23 cellular contexts compared by ENCODE assay signal in genomic region chr9:131233989-131234388, GRCh38. TPM values are rescaled to one million over a fixed set of nuclear protein-coding genes. Genes with fewer than 3 reads are reported as not detected.
DNase-seq lines count a peak whose midpoint lies in the region; ATAC-seq, FAIRE-seq and TF ChIP-seq lines count a peak whose summit lies in the region.
"Had no signal": no experiment of that assay in that cellular context is flagged by ENCODE, and none has a peak within 500 bp of the region (broad histone marks: within the 10 kb centered on the region; RNA-seq: fewer than 3 reads in every experiment).

No MANE protein-coding gene starts in this region.

- peaks cover 45% of the 10 kb centered on the region for H3K4me1 Mint-ChIP-seq in activated naive CD4-positive, alpha-beta T cell treated with anti-CD3 and anti-CD28 coated beads, Interleukin-2, amount 10 ng/mL, durations not matched to agents 7 days and 5 days
- H3K4me1 Mint-ChIP-seq in natural killer cell treated with Interleukin-12 subunit alpha and Interleukin-12 subunit beta and Interleukin-15 and Interleukin-18, amount 100 ng/mL, for 72 hours (ENCODE audit: low read depth in 2 of 2): peaks cover 31 to 36% of the 10 kb centered on the region in 2 donors

- H3K4me3 ChIP-seq in RWPE2 (ENCODE audit: severe bottlenecking): no peak overlapping the region
- no peak overlapping the region for H3K4me3 ChIP-seq in K562
- no peak overlapping the region for H3K4me3 ChIP-seq in PC-9
- H3K4me3 ChIP-seq: body of pancreas, gastrocnemius medialis, right lobe of liver, vagina had no signal

- DNase-seq in activated naive CD4-positive, alpha-beta T cell treated with anti-CD3 and anti-CD28 coated beads, Interleukin-2, amount 10 ng/mL, durations not matched to agents 7 days and 5 days: no peak
- DNase-seq in activated naive CD4-positive, alpha-beta T cell (lab: John Stamatoyannopoulos, UW): no peak
- DNase-seq in RWPE2 (ENCODE audit: low spot score): peak; percentile 30
- DNase-seq in K562 (ENCODE audit: extremely low read depth in 1 of 4, low spot score in 3 of 4): no peak
- peak; percentile 68 for DNase-seq in natural killer cell treated with Interleukin-12 subunit alpha and Interleukin-12 subunit beta and Interleukin-15 and Interleukin-18, amount 100 ng/mL, for 72 hours (ENCODE audit: low spot score)
- DNase-seq in NCI-H1694 treated with DMSO at 0.1 percent for 48 hours (lab: John Stamatoyannopoulos, UW): no peak
- DNase-seq in PC-9: no peak
- DNase-seq: activated CD4-positive, alpha-beta T cell treated with anti-CD3 and anti-CD28 coated beads for 48 hours; activated gamma-delta T cell treated with Interleukin-2 at 50 U/mL for 16 hours; body of pancreas; COR-L47; gastrocnemius medialis; GOT3; NCI-H1436; NCI-H2171; right lobe of liver had no signal

- peak overlapping the region; percentile 85 for H3K27ac Mint-ChIP-seq in activated naive CD4-positive, alpha-beta T cell treated with anti-CD3 and anti-CD28 coated beads, Interleukin-2, amount 10 ng/mL, durations not matched to agents 7 days and 5 days
- peak overlapping the region; percentile 79 to 95 for H3K27ac Mint-ChIP-seq in natural killer cell treated with Interleukin-12 subunit alpha and Interleukin-12 subunit beta and Interleukin-15 and Interleukin-18, amount 100 ng/mL, for 72 hours
- H3K27ac Mint-ChIP-seq: dendritic cell treated with granulocyte-macrophage colony-stimulating factor and Interleukin-4, amounts not matched to agents 40 ng/mL and 50 ng/mL, for 4 days had no signal

- TF ChIP-seq CTCF in RWPE2 (IDR thresholded peaks at IDR 0.05; ENCODE audit: poor library complexity, severe bottlenecking) (no peak), K562 (IDR thresholded peaks at IDR 0.05 in 2 of 3, conservative IDR thresholded peaks at IDR 0.05 in 1 of 3; ENCODE audit: insufficient read depth in 2 of 3, low read depth in 1 of 3, low read length in 3 of 3) (no peak; a peak in 1 of 6 replicates), PC-9 (conservative IDR thresholded peaks at IDR 0.05) (no peak)

- H3K9me1 ChIP-seq in K562 (ENCODE audit: control insufficient read depth, insufficient read depth, low read length): peaks cover 3% of the 10 kb centered on the region

- POLR2A ChIA-PET in K562 (lab: Yijun Ruan, JAX) (interaction anchor here (1.0 to 11.4 kb wide), 5 partner anchors 9 to 132 kb away, joined by 3 to 156 read pairs (median 4); no protein-coding TSS in a partner anchor), PC-9 (lab: Charles Lee; ENCODE audit: unreplicated experiment) (interaction anchor here (0.6 kb wide), 1 partner anchor 26 kb away, joined by 3 read pairs; no protein-coding TSS in a partner anchor)

- no peak overlapping the region for H3K4me2 ChIP-seq in K562 (ENCODE audit: insufficient read depth, low read length)
- no peak overlapping the region for H3K4me2 ChIP-seq in PC-9

- ATAC-seq in RWPE2 (ENCODE audit: low read depth) (no peak), K562 (peak; percentile 12), HG03442 (IDR thresholded peaks at IDR 0.05; ENCODE audit: unreplicated experiment) (no peak)
- peak; percentile 76 for ATAC-seq in natural killer cell treated with Interleukin-12 subunit alpha and Interleukin-12 subunit beta and Interleukin-15 and Interleukin-18, amount 100 ng/mL, for 72 hours
- ATAC-seq: body of pancreas, gastrocnemius medialis, left lobe of liver had no signal

- H3K27me3 ChIP-seq in RWPE2 (ENCODE audit: insufficient read depth, poor library complexity, severe bottlenecking) (no peaks in the 10 kb centered on the region), K562 (ENCODE audit: control insufficient read depth in 2 of 2, insufficient read depth in 2 of 2, low read length in 2 of 2) (no peaks in the 10 kb centered on the region), PC-9 (ENCODE audit: insufficient read depth, low read depth) (no peaks in the 10 kb centered on the region)
- H3K27me3 ChIP-seq: body of pancreas, gastrocnemius medialis, right lobe of liver, vagina had no signal

- H3F3A ChIP-seq in PC-9 (ENCODE audit: insufficient read depth, low read depth): peaks cover 6% of the 10 kb centered on the region

- no peak overlapping the region for H3K27ac ChIP-seq in RWPE2 (ENCODE audit: poor library complexity, severe bottlenecking)
- H3K27ac ChIP-seq in K562 (ENCODE audit: extremely low read depth, low read depth, low read length): no peak overlapping the region
- H3K27ac ChIP-seq in PC-9: no peak overlapping the region
- H3K27ac ChIP-seq: body of pancreas, gastrocnemius medialis, right lobe of liver, vagina had no signal

- FAIRE-seq in K562 (lab: Jason Lieb, UNC): no peak
- FAIRE-seq: GM18507, RCC 7860, TTC549 had no signal

- H3K4me3 Mint-ChIP-seq in activated naive CD4-positive, alpha-beta T cell treated with anti-CD3 and anti-CD28 coated beads, Interleukin-2, amount 10 ng/mL, durations not matched to agents 7 days and 5 days: no peak overlapping the region
- peak overlapping the region; percentile 64 for H3K4me3 Mint-ChIP-seq in natural killer cell treated with Interleukin-12 subunit alpha and Interleukin-12 subunit beta and Interleukin-15 and Interleukin-18, amount 100 ng/mL, for 72 hours
- H3K4me3 Mint-ChIP-seq: dendritic cell treated with granulocyte-macrophage colony-stimulating factor and Interleukin-4, amounts not matched to agents 40 ng/mL and 50 ng/mL, for 4 days had no signal

- peaks cover 45% of the 10 kb centered on the region for H3K36me3 Mint-ChIP-seq in activated naive CD4-positive, alpha-beta T cell treated with anti-CD3 and anti-CD28 coated beads, Interleukin-2, amount 10 ng/mL, durations not matched to agents 7 days and 5 days
- H3K36me3 Mint-ChIP-seq in natural killer cell treated with Interleukin-12 subunit alpha and Interleukin-12 subunit beta and Interleukin-15 and Interleukin-18, amount 100 ng/mL, for 72 hours: peaks cover 12% of the 10 kb centered on the region

- CTCF ChIA-PET in activated naive CD4-positive, alpha-beta T cell treated with anti-CD3 and anti-CD28 coated beads, Interleukin-2, amount 10 ng/mL, durations not matched to agents 7 days and 5 days (lab: Charles Lee): interaction anchor here (1.7 kb wide), 1 partner anchor 102 kb away, joined by 4 read pairs; no protein-coding TSS in a partner anchor
- CTCF ChIA-PET in K562 (lab: Yijun Ruan, JAX; ENCODE audit: low intra/inter-chr PET ratio) (no interaction called here), PC-9 (lab: Charles Lee) (no interaction called here)

- WGBS in K562 (ENCODE audit: insufficient coverage, low coverage, missing lambda C conversion rate): 88% methylated on average over 9 of the region's 9 CpGs

- H4K20me1 ChIP-seq in K562 (replicated peaks; ENCODE audit: control insufficient read depth, insufficient read depth, low read length): 0 out of 2 replicates have a peak, but pooled peaks cover 7% of the 10 kb centered on the region
- H4K20me1 ChIP-seq in PC-9 (ENCODE audit: insufficient read depth): no peaks in the 10 kb centered on the region

- H3K4me1 ChIP-seq in RWPE2 (ENCODE audit: insufficient read depth, poor library complexity, severe bottlenecking) (no peaks in the 10 kb centered on the region), K562 (replicated peaks in 1 of 2; ENCODE audit: control insufficient read depth in 2 of 2, insufficient read depth in 2 of 2, low read length in 2 of 2) (peaks cover 3 to 24% of the 10 kb centered on the region in 2 experiments; a peak in 3 of 5 replicates), PC-9 (replicated peaks; ENCODE audit: insufficient read depth) (no peaks in the 10 kb centered on the region)
- H3K4me1 ChIP-seq: right lobe of liver had no signal

- H3K27me3 Mint-ChIP-seq in activated naive CD4-positive, alpha-beta T cell treated with anti-CD3 and anti-CD28 coated beads, Interleukin-2, amount 10 ng/mL, durations not matched to agents 7 days and 5 days: no peaks in the 10 kb centered on the region
- no peaks in the 10 kb centered on the region for H3K27me3 Mint-ChIP-seq in natural killer cell treated with Interleukin-12 subunit alpha and Interleukin-12 subunit beta and Interleukin-15 and Interleukin-18, amount 100 ng/mL, for 72 hours

- H3K36me3 ChIP-seq in RWPE2 (ENCODE audit: low read depth) (peaks cover 45% of the 10 kb centered on the region), K562 (ENCODE audit: control insufficient read depth, insufficient read depth, low read length) (peaks cover 61% of the 10 kb centered on the region), PC-9 (ENCODE audit: low read depth) (0 out of 2 replicates have a peak, but pooled peaks cover 8% of the 10 kb centered on the region)

- TF ChIP-seq POLR2A in K562 (conservative IDR thresholded peaks at IDR 0.05): no peak

- no peaks in the 10 kb centered on the region for H3K9me2 ChIP-seq in PC-9 (ENCODE audit: insufficient read depth)

- no peaks in the 10 kb centered on the region for H3K9me3 Mint-ChIP-seq in activated naive CD4-positive, alpha-beta T cell treated with anti-CD3 and anti-CD28 coated beads, Interleukin-2, amount 10 ng/mL, durations not matched to agents 7 days and 5 days
- no peaks in the 10 kb centered on the region for H3K9me3 Mint-ChIP-seq in natural killer cell treated with Interleukin-12 subunit alpha and Interleukin-12 subunit beta and Interleukin-15 and Interleukin-18, amount 100 ng/mL, for 72 hours
- H3K9me3 Mint-ChIP-seq: dendritic cell treated with granulocyte-macrophage colony-stimulating factor and Interleukin-4, amounts not matched to agents 40 ng/mL and 50 ng/mL, for 4 days had no signal

- no peaks in the 10 kb centered on the region for H3K79me2 ChIP-seq in K562 (ENCODE audit: control insufficient read depth, insufficient read depth, low read length)
- H3K79me2 ChIP-seq in PC-9 (ENCODE audit: low read depth): no peaks in the 10 kb centered on the region

- in situ Hi-C loops in K562 (cut with MboI): no loop called here

- intact Hi-C loops in K562 (cut with micrococcal nuclease) (no loop called here), PC-9 (cut with micrococcal nuclease; ENCODE audit: unreplicated experiment) (no loop called here)

- TSS peak; percentile 14 for BruUV-seq in K562 (replicated peaks; lab: Mats Ljungman, UMichigan)
- no TSS peak for BruUV-seq in PC-9 (replicated peaks; lab: Mats Ljungman, UMichigan)

- H2AFZ ChIP-seq in K562 (ENCODE audit: low read depth, low read length) (no peak overlapping the region), PC-9 (no peak overlapping the region)

- no peak overlapping the region for H3K9ac ChIP-seq in K562 (ENCODE audit: insufficient read depth in 1 of 2, low read depth in 2 of 2, low read length in 2 of 2)

- no peak for TF ChIP-seq RAD21 in K562 (CRISPR knock-in tag; conservative IDR thresholded peaks at IDR 0.05 in 1 of 2, IDR thresholded peaks at IDR 0.05 in 1 of 2)

- H3K9me3 ChIP-seq in RWPE2 (ENCODE audit: severe bottlenecking) (no peaks in the 10 kb centered on the region), K562 (replicated peaks; ENCODE audit: control insufficient read depth, insufficient read depth, low read depth, low read length) (no peaks in the 10 kb centered on the region), PC-9 (ENCODE audit: insufficient read depth, low read depth) (no peaks in the 10 kb centered on the region)
- H3K9me3 ChIP-seq: body of pancreas, gastrocnemius medialis, right lobe of liver, vagina had no signal

- no peak for TF ChIP-seq EP300 in K562 (IDR thresholded peaks at IDR 0.05; ENCODE audit: low read length)

RNA-seq across cellular contexts. Expression of gene FAM78A, which starts 42.3 kb away (rescaled TPM):
- total RNA-seq in K562 (2011; cell fraction: chromatin; rRNA removed; ENCODE audit: low replicate concordance): 38.6 and 86.5 TPM in 2 replicates
- total RNA-seq in K562 (2011; cell fraction: nucleolus; rRNA removed): 61.2 and 70.5 TPM in 2 replicates
- total RNA-seq in K562 (2011; cell fraction: nucleoplasm; rRNA removed): 59.7 and 74.0 TPM in 2 replicates
- total RNA-seq in K562 (2014; rRNA removed) (55.5 and 85.8 TPM in 2 replicates), K562 (2014; rRNA removed; fragmentation: Illumina TruSeq; extraction: Trizol) (23.7 and 28.6 TPM in 2 replicates), K562 (2015; rRNA removed; fragmentation: Illumina TruSeq; extraction: Trizol) (55.6 and 55.9 TPM in 2 replicates), K562 (2021) (103 and 105 TPM in 2 replicates), PC-9 (2021) (1.3 and 1.6 TPM in 2 replicates)
- polyA plus RNA-seq in K562 (2011; rRNA removed) (29.9 and 50.1 TPM in 2 replicates), K562 (2014; fragmentation: Illumina TruSeq; extraction: Trizol) (65.0 and 68.7 TPM in 2 replicates), K562 (2014; fragmentation: Nextera tagmentation; extraction: Ambion mirVana) (1 to 10 TPM in 1 of 2 experiments, under 1 TPM in 1; 0.56 to 1.2 TPM), K562 (2014; rRNA removed) (55.2 and 59.6 TPM in 2 replicates)
- 60.0 and 102 TPM in 2 replicates for polyA plus RNA-seq in K562 (2011; cell fraction: cytosol; rRNA removed)
- polyA plus RNA-seq in K562 (2011; cell fraction: nucleus; rRNA removed): 43.9 and 60.4 TPM in 2 replicates
- polyA plus RNA-seq in K562 (2012): 66.9 and 81.0 TPM in 2 replicates
- polyA minus RNA-seq in K562 (2011; rRNA and poly(A)+ RNA removed): 23.2 and 33.4 TPM in 2 replicates
- polyA minus RNA-seq in K562 (2011; cell fraction: cytosol; rRNA and poly(A)+ RNA removed): 57.5 and 69.4 TPM in 2 replicates
- polyA minus RNA-seq in K562 (2011; cell fraction: nucleus; rRNA and poly(A)+ RNA removed): 13.3 and 20.8 TPM in 2 replicates
- total RNA-seq in natural killer cell treated with Interleukin-12 subunit alpha and Interleukin-12 subunit beta and Interleukin-15 and Interleukin-18, amount 100 ng/mL, for 72 hours: 10 to 100 TPM; 46.2 to 53.3 TPM

RNA-seq across cellular contexts. Expression of gene PLPP7, which starts 55.5 kb away (rescaled TPM):
- 0.49 TPM in 1 of 2 replicates, not detected in the other for total RNA-seq in K562 (2011; cell fraction: chromatin; rRNA removed; ENCODE audit: low replicate concordance)
- total RNA-seq in K562 (2011; cell fraction: nucleolus; rRNA removed): 1.1 and 1.2 TPM in 2 replicates
- 0.66 and 0.99 TPM in 2 replicates for total RNA-seq in K562 (2011; cell fraction: nucleoplasm; rRNA removed)
- total RNA-seq in K562 (2014; rRNA removed) (0.23 and 0.65 TPM in 2 replicates), K562 (2014; rRNA removed; fragmentation: Illumina TruSeq; extraction: Trizol) (not detected in 2 replicates), K562 (2015; rRNA removed; fragmentation: Illumina TruSeq; extraction: Trizol) (0.18 and 0.30 TPM in 2 replicates), K562 (2021) (0.56 and 0.93 TPM in 2 replicates), PC-9 (2021) (not detected in 2 replicates)
- polyA plus RNA-seq in K562 (2011; rRNA removed) (0.18 and 0.41 TPM in 2 replicates), K562 (2014; fragmentation: Illumina TruSeq; extraction: Trizol) (0.09 and 0.37 TPM in 2 replicates), K562 (2014; fragmentation: Nextera tagmentation; extraction: Ambion mirVana) (not detected), K562 (2014; rRNA removed) (0.86 TPM in 1 of 2 replicates, not detected in the other)
- 0.48 and 0.50 TPM in 2 replicates for polyA plus RNA-seq in K562 (2011; cell fraction: cytosol; rRNA removed)
- polyA plus RNA-seq in K562 (2011; cell fraction: nucleus; rRNA removed): 0.68 and 0.87 TPM in 2 replicates
- 0.64 and 1.3 TPM in 2 replicates for polyA plus RNA-seq in K562 (2012)
- 0.09 and 0.11 TPM in 2 replicates for polyA minus RNA-seq in K562 (2011; rRNA and poly(A)+ RNA removed)
- polyA minus RNA-seq in K562 (2011; cell fraction: cytosol; rRNA and poly(A)+ RNA removed): not detected in 2 replicates
- 0.13 and 1.00 TPM in 2 replicates for polyA minus RNA-seq in K562 (2011; cell fraction: nucleus; rRNA and poly(A)+ RNA removed)
- total RNA-seq in natural killer cell treated with Interleukin-12 subunit alpha and Interleukin-12 subunit beta and Interleukin-15 and Interleukin-18, amount 100 ng/mL, for 72 hours: under 1 TPM in 1 of 2 donors, not detected in 1; 0.74 TPM

Comparison
In these comparisons a context has a peak if more than half of its experiments do, and no peak if none do; other contexts are left out.
1. DNase-seq: peak in RWPE2 (single experiment) and natural killer cell treated with Interleukin-12 subunit alpha and Interleukin-12 subunit beta and Interleukin-15 and Interleukin-18, amount 100 ng/mL, for 72 hours (single experiment); none in activated naive CD4-positive, alpha-beta T cell treated with anti-CD3 and anti-CD28 coated beads, Interleukin-2, amount 10 ng/mL, durations not matched to agents 7 days and 5 days (single experiment), activated naive CD4-positive, alpha-beta T cell (0 of 4), K562 (0 of 4), NCI-H1694 treated with DMSO at 0.1 percent for 48 hours (single experiment) and PC-9 (0 of 2).
2. ATAC-seq: peak in K562 (single experiment) and natural killer cell treated with Interleukin-12 subunit alpha and Interleukin-12 subunit beta and Interleukin-15 and Interleukin-18, amount 100 ng/mL, for 72 hours (2 of 2); none in RWPE2 (single experiment) and HG03442 (single experiment).